Comparison of ENCODE assay signal across 1 cellular context in the genomic region with DNA sequence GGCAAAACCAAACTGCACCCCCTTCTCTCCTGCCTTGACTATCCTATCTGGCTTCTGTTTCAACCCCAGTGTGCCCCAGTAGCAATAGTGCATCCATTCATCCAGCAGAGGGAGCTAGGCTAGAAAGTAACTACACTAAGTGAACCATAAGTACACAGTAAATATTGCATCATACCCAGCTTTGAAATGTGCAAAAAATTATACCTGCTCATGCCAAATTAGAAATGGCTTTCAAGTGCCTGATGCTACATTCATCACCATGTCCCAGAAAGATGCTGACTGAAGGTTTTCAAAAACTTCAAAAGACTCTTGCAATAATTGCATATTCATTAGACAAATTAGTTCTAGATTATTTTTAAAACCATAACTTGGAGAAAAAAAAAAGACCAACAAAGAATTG.
A peak's percentile ranks its signal among the peaks of the same experiment; 100 is the strongest.
TF ChIP-seq lines count a peak whose summit lies in the region.

No MANE protein-coding gene starts in this region.

TF ChIP-seq in K562, 482 proteins besides CTCF, POLR2A, EP300 and RAD21 (continued from another document and continues in another):
- TF ChIP-seq CHD7 (IDR thresholded peaks at IDR 0.05; ENCODE audit: low read depth, low read length): no peak
- no peak for TF ChIP-seq PHTF2 (CRISPR knock-in tag; IDR thresholded peaks at IDR 0.05)
- TF ChIP-seq, protein P1, sequence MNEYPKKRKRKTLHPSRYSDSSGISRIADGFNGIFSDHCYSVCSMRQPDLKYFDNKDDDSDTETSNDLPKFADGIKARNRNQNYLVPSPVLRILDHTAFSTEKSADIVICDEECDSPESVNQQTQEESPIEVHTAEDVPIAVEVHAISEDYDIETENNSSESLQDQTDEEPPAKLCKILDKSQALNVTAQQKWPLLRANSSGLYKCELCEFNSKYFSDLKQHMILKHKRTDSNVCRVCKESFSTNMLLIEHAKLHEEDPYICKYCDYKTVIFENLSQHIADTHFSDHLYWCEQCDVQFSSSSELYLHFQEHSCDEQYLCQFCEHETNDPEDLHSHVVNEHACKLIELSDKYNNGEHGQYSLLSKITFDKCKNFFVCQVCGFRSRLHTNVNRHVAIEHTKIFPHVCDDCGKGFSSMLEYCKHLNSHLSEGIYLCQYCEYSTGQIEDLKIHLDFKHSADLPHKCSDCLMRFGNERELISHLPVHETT (CRISPR knock-in tag; conservative IDR thresholded peaks at IDR 0.05 in 1 of 2, IDR thresholded peaks at IDR 0.05 in 1 of 2): no peak
- TF ChIP-seq SMARCE1 (IDR thresholded peaks at IDR 0.05): no peak
- TF ChIP-seq KLF1 (tag; IDR thresholded peaks at IDR 0.05): no peak
- no peak for TF ChIP-seq RBFOX2 (IDR thresholded peaks at IDR 0.05; ENCODE audit: low read depth, low read length)
- no peak for TF ChIP-seq ZNF134 (CRISPR knock-in tag; conservative IDR thresholded peaks at IDR 0.05)
- no peak for TF ChIP-seq ZNF444 (CRISPR knock-in tag; IDR thresholded peaks at IDR 0.05)
- peak; percentile 44; the same call in 1 of the 2 replicates for TF ChIP-seq L3MBTL2 (IDR thresholded peaks at IDR 0.05)
- TF ChIP-seq ZNF584 (CRISPR knock-in tag; IDR thresholded peaks at IDR 0.05; ENCODE audit: low read depth): no peak
- no peak for TF ChIP-seq E2F4 (CRISPR knock-in tag; IDR thresholded peaks at IDR 0.05; ENCODE audit: low read depth)
- TF ChIP-seq MAFK (IDR thresholded peaks at IDR 0.05; ENCODE audit: low read length): no peak
- TF ChIP-seq TBP (optimal IDR thresholded peaks at IDR 0.05; ENCODE audit: low read depth, low read length): no peak
- no peak for TF ChIP-seq OTX1 (CRISPR knock-in tag; IDR thresholded peaks at IDR 0.05)
- TF ChIP-seq GATAD2A (IDR thresholded peaks at IDR 0.05): no peak
- TF ChIP-seq FOXO4 (CRISPR knock-in tag; IDR thresholded peaks at IDR 0.05): no peak
- TF ChIP-seq ARID1B (IDR thresholded peaks at IDR 0.05): peak; percentile 44
- TF ChIP-seq, protein P2, sequence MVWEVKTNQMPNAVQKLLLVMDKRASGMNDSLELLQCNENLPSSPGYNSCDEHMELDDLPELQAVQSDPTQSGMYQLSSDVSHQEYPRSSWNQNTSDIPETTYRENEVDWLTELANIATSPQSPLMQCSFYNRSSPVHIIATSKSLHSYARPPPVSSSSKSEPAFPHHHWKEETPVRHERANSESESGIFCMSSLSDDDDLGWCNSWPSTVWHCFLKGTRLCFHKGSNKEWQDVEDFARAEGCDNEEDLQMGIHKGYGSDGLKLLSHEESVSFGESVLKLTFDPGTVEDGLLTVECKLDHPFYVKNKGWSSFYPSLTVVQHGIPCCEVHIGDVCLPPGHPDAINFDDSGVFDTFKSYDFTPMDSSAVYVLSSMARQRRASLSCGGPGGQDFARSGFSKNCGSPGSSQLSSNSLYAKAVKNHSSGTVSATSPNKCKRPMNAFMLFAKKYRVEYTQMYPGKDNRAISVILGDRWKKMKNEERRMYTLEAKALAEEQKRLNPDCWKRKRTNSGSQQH (CRISPR knock-in tag; IDR thresholded peaks at IDR 0.05): no peak
- TF ChIP-seq, protein P3, sequence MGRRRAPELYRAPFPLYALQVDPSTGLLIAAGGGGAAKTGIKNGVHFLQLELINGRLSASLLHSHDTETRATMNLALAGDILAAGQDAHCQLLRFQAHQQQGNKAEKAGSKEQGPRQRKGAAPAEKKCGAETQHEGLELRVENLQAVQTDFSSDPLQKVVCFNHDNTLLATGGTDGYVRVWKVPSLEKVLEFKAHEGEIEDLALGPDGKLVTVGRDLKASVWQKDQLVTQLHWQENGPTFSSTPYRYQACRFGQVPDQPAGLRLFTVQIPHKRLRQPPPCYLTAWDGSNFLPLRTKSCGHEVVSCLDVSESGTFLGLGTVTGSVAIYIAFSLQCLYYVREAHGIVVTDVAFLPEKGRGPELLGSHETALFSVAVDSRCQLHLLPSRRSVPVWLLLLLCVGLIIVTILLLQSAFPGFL (CRISPR knock-in tag; IDR thresholded peaks at IDR 0.05): no peak
- TF ChIP-seq ZNF586 (CRISPR knock-in tag; conservative IDR thresholded peaks at IDR 0.05): no peak
- no peak for TF ChIP-seq NFYB (IDR thresholded peaks at IDR 0.05; ENCODE audit: extremely low read depth, insufficient read length)
- no peak for TF ChIP-seq ZZZ3 (IDR thresholded peaks at IDR 0.05)
- no peak for TF ChIP-seq NR1H2 (CRISPR knock-in tag; IDR thresholded peaks at IDR 0.05)
- TF ChIP-seq SMAD2 (IDR thresholded peaks at IDR 0.05; ENCODE audit: low read depth, low read length): no peak
- TF ChIP-seq RERE (CRISPR knock-in tag; IDR thresholded peaks at IDR 0.05; ENCODE audit: borderline replicate concordance): no peak
- TF ChIP-seq CBFA2T3 (IDR thresholded peaks at IDR 0.05): no peak
- no peak for TF ChIP-seq ZC3H4 (CRISPR knock-in tag; IDR thresholded peaks at IDR 0.05; ENCODE audit: borderline replicate concordance)
- TF ChIP-seq ZNF140 (CRISPR knock-in tag; IDR thresholded peaks at IDR 0.05): no peak
- TF ChIP-seq ZNF232 (CRISPR knock-in tag; IDR thresholded peaks at IDR 0.05): no peak
